13 cellular contexts compared by ENCODE assay signal in the genomic region with DNA sequence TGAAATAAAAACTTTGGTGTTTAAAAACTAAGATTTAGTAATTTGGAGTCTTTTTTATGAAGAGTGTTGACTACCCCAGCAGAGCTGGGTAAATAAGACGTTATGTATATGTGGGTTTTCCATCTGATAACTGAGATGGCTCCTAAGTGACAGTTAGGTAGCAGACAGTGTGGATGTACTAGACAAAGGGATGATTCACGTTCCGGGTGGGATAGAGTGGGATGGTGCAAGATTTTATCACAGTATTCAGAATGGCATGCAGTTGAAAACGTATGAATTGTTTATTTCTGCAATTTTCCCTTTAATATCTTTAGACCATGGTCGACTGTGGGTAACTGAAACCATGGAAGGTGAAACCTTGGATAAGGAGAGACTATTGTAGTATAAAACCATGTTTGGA.
"Had no signal": no experiment of that assay in that cellular context is flagged by ENCODE, and none has a peak within 500 bp of the region (broad histone marks: within the 10 kb centered on the region; RNA-seq: fewer than 3 reads in every experiment).

No MANE protein-coding gene starts in this region.

- H3K27me3 ChIP-seq: breast epithelium, esophagus squamous epithelium, heart left ventricle, stomach had no signal

- H3K4me3 ChIP-seq: breast epithelium, esophagus squamous epithelium, heart left ventricle, skin epidermis, stomach, thoracic aorta had no signal

- H3K9me3 ChIP-seq: breast epithelium, esophagus squamous epithelium, heart left ventricle, stomach, thoracic aorta had no signal

- H3K27ac ChIP-seq: breast epithelium, esophagus squamous epithelium, heart left ventricle, skin epidermis, stomach, thoracic aorta had no signal

- DNase-seq: activated CD4-positive, alpha-beta T cell treated with anti-CD3 and anti-CD28 coated beads for 4 hours; activated CD8-positive, alpha-beta memory T cell treated with anti-CD3 and anti-CD28 coated beads for 24 hours; activated naive CD4-positive, alpha-beta T cell treated with anti-CD3 and anti-CD28 coated beads, Interleukin-2, amount 10 ng/mL, durations not matched to agents 7 days and 5 days; esophagus squamous epithelium; foreskin melanocyte; heart left ventricle; natural killer cell; posterior cingulate gyrus; stomach; T1000 had no signal

- H3K36me3 ChIP-seq: breast epithelium had no signal

- H3K4me1 ChIP-seq: breast epithelium had no signal
